1 cellular context compared by ENCODE assay signal in the genomic region with DNA sequence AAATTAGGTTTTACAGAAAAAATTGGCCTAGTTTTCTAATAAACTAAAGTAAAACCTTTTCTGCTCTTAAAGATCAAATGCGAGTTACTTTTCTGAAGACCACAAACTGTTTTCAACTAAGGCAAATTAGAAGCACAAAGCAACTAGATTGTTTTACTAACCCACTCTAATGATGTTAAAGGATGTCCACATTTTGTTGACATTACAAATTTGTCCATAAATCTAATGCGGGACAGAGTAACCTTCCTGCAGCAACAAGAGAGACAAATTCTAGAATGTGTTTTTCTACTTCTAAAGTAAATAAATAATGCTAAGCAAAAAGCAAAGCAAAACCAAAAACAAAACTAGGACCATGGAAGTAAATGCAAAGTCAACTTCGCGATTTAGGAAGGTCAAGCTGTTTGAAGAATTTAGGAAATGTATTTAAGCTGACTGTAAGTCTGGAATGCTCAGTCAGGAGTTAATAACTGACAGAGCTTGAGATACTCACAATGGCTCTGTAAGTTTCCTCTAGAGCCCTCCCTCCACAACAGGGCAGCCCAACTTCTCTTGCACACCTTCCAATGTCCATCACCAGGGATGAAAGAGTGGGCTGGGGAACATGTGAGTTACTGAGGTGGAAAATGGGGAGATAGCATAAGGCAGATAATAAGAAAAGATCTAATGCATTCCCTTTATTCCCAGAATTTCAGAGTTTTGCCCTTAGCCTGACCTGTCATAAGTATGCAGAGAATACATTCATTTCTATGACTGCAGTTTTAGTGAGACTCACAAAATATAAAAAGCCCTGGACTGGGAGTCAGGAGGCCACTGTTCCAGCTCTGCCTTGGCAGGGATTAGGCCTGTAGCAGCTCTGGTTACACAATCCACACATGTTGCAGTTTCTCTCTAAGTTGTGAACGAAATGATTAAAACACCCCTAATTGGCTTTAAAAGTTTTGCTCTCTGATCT.
TF ChIP-seq lines count a peak whose summit lies in the region.

No MANE protein-coding gene starts in this region.

TF ChIP-seq in HepG2, 621 proteins besides CTCF, POLR2A, EP300 and RAD21 (continued from another document and continues in another):
- TF ChIP-seq, protein P1, sequence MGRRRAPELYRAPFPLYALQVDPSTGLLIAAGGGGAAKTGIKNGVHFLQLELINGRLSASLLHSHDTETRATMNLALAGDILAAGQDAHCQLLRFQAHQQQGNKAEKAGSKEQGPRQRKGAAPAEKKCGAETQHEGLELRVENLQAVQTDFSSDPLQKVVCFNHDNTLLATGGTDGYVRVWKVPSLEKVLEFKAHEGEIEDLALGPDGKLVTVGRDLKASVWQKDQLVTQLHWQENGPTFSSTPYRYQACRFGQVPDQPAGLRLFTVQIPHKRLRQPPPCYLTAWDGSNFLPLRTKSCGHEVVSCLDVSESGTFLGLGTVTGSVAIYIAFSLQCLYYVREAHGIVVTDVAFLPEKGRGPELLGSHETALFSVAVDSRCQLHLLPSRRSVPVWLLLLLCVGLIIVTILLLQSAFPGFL (CRISPR knock-in tag; IDR thresholded peaks at IDR 0.05), result no peak
- TF ChIP-seq FUBP1 (CRISPR knock-in tag; IDR thresholded peaks at IDR 0.05; ENCODE audit: borderline replicate concordance) (no peak), ONECUT2 (CRISPR knock-in tag; IDR thresholded peaks at IDR 0.05) (no peak), USF2 (IDR thresholded peaks at IDR 0.05; ENCODE audit: low read depth, low read length) (no peak), USF2 (CRISPR knock-in tag; IDR thresholded peaks at IDR 0.05; ENCODE audit: borderline replicate concordance) (no peak), TERF1 (CRISPR knock-in tag; IDR thresholded peaks at IDR 0.05) (no peak), ZFP36L1 (CRISPR knock-in tag; IDR thresholded peaks at IDR 0.05) (no peak), ZBTB8A (CRISPR knock-in tag; IDR thresholded peaks at IDR 0.05; ENCODE audit: borderline replicate concordance, low read depth) (no peak), DZIP1 (CRISPR knock-in tag; IDR thresholded peaks at IDR 0.05) (no peak), CBX2 (IDR thresholded peaks at IDR 0.05; ENCODE audit: low read depth, low read length) (no peak), CBX2 (CRISPR knock-in tag; IDR thresholded peaks at IDR 0.05; ENCODE audit: low read depth) (no peak), GATA4 (IDR thresholded peaks at IDR 0.05; ENCODE audit: borderline replicate concordance, low read depth) (no peak), ZNF556 (CRISPR knock-in tag; IDR thresholded peaks at IDR 0.05; ENCODE audit: borderline replicate concordance) (no peak), ZNF724P (CRISPR knock-in tag; IDR thresholded peaks at IDR 0.05; ENCODE audit: borderline replicate concordance) (0 out of 2 replicates have a peak, but pooled peaks have one; percentile 17), TRIM22 (IDR thresholded peaks at IDR 0.05) (no peak), ZNF564 (CRISPR knock-in tag; IDR thresholded peaks at IDR 0.05) (0 out of 2 replicates have a peak, but pooled peaks have one; percentile 27), PTBP1 (IDR thresholded peaks at IDR 0.05; ENCODE audit: low read depth, low read length, poor library complexity, severe bottlenecking) (no peak), TRIM24 (CRISPR knock-in tag; IDR thresholded peaks at IDR 0.05) (no peak), ZFP36 (IDR thresholded peaks at IDR 0.05; ENCODE audit: borderline replicate concordance, low read depth, low read length, partially characterized antibody) (no peak), ZFAT (CRISPR knock-in tag; conservative IDR thresholded peaks at IDR 0.05) (no peak), PAWR (CRISPR knock-in tag; IDR thresholded peaks at IDR 0.05; ENCODE audit: borderline replicate concordance) (no peak), HNRNPLL (IDR thresholded peaks at IDR 0.05; ENCODE audit: low read depth, low read length, poor library complexity, severe bottlenecking) (no peak), CC2D1A (CRISPR knock-in tag; IDR thresholded peaks at IDR 0.05) (no peak), NBN (conservative IDR thresholded peaks at IDR 0.05) (no peak), ZGPAT (CRISPR knock-in tag; IDR thresholded peaks at IDR 0.05) (no peak), PHF8 (CRISPR knock-in tag; IDR thresholded peaks at IDR 0.05) (no peak), DNMT1 (CRISPR knock-in tag; IDR thresholded peaks at IDR 0.05) (no peak)
- TF ChIP-seq, protein P2, sequence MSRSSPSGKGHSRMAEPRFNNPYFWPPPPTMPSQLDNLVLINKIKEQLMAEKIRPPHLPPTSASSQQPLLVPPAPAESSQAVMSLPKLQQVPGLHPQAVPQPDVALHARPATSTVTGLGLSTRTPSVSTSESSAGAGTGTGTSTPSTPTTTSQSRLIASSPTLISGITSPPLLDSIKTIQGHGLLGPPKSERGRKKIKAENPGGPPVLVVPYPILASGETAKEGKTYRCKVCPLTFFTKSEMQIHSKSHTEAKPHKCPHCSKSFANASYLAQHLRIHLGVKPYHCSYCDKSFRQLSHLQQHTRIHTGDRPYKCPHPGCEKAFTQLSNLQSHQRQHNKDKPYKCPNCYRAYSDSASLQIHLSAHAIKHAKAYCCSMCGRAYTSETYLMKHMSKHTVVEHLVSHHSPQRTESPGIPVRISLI (CRISPR knock-in tag; IDR thresholded peaks at IDR 0.05; ENCODE audit: borderline replicate concordance), result no peak
- TF ChIP-seq, protein P3, sequence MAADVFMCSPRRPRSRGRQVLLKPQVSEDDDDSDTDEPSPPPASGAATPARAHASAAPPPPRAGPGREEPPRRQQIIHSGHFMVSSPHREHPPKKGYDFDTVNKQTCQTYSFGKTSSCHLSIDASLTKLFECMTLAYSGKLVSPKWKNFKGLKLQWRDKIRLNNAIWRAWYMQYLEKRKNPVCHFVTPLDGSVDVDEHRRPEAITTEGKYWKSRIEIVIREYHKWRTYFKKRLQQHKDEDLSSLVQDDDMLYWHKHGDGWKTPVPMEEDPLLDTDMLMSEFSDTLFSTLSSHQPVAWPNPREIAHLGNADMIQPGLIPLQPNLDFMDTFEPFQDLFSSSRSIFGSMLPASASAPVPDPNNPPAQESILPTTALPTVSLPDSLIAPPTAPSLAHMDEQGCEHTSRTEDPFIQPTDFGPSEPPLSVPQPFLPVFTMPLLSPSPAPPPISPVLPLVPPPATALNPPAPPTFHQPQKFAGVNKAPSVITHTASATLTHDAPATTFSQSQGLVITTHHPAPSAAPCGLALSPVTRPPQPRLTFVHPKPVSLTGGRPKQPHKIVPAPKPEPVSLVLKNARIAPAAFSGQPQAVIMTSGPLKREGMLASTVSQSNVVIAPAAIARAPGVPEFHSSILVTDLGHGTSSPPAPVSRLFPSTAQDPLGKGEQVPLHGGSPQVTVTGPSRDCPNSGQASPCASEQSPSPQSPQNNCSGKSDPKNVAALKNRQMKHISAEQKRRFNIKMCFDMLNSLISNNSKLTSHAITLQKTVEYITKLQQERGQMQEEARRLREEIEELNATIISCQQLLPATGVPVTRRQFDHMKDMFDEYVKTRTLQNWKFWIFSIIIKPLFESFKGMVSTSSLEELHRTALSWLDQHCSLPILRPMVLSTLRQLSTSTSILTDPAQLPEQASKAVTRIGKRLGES (CRISPR knock-in tag; IDR thresholded peaks at IDR 0.05; ENCODE audit: borderline replicate concordance), result no peak
- TF ChIP-seq, protein P4, sequence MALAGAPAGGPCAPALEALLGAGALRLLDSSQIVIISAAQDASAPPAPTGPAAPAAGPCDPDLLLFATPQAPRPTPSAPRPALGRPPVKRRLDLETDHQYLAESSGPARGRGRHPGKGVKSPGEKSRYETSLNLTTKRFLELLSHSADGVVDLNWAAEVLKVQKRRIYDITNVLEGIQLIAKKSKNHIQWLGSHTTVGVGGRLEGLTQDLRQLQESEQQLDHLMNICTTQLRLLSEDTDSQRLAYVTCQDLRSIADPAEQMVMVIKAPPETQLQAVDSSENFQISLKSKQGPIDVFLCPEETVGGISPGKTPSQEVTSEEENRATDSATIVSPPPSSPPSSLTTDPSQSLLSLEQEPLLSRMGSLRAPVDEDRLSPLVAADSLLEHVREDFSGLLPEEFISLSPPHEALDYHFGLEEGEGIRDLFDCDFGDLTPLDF (CRISPR knock-in tag; IDR thresholded peaks at IDR 0.05), result no peak
- TF ChIP-seq, protein P5, sequence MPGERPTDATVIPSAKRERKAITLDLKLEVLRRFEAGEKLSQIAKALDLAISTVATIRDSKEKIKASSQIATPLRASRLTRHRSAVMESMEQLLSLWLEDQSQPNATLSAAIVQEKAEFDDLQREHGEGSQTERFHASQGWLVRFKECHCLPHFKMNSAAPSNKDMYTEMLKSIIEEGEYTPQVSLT (CRISPR knock-in tag; IDR thresholded peaks at IDR 0.05; ENCODE audit: borderline replicate concordance, low read depth), result no peak
